In the genomic region with DNA sequence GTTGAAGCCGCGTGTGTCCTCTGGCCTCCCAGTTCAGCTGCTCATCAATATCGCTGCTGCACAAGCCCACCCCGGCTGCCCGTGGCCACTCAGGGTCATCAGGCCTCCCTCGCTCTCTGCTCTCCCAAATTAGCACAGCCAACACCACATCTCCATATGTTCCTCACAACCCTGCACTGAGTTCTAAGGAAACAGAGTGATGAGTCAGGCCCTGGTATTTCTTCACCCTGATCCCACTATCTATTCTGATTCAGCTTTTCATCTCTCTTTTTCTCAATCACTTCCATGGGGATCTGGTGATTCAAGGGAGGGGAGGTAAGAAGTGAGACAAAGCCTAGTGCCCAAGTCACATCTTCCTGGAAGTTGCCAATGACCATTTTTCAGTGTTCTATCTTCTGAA, we compare ENCODE assay signal across 14 cellular contexts. TPM values are rescaled to one million over a fixed set of nuclear protein-coding genes. Genes with fewer than 3 reads are reported as not detected.
DNase-seq lines count a peak whose midpoint lies in the region; ATAC-seq, FAIRE-seq and TF ChIP-seq lines count a peak whose summit lies in the region.
"Had no signal": no experiment of that assay in that cellular context is flagged by ENCODE, and none has a peak within 500 bp of the region (broad histone marks: within the 10 kb centered on the region; RNA-seq: fewer than 3 reads in every experiment).

No MANE protein-coding gene starts in this region.

- no peaks in the 10 kb centered on the region for H3K36me3 ChIP-seq in PC-9 (ENCODE audit: low read depth)
- H3K36me3 ChIP-seq in CD4-positive, alpha-beta memory T cell (ENCODE audit: insufficient read depth, low read length) = no peaks in the 10 kb centered on the region
- H3K36me3 ChIP-seq: WERI-Rb-1 had no signal

- BruUV-seq in PC-9 (replicated peaks; lab: Mats Ljungman, UMichigan) = no TSS peak

- intact Hi-C loops in right cardiac atrium (cut with DNase I) = no loop called here
- intact Hi-C loops in PC-9 (cut with micrococcal nuclease; ENCODE audit: unreplicated experiment) = no loop called here
- intact Hi-C loops in CD4-positive, alpha-beta memory T cell (cut with micrococcal nuclease) = no loop called here

- H3K9me3 ChIP-seq in A549 (no peaks in the 10 kb centered on the region), right cardiac atrium (ENCODE audit: control insufficient read depth, low read length) (no peaks in the 10 kb centered on the region), PC-9 (ENCODE audit: insufficient read depth, low read depth) (peaks cover 2% of the 10 kb centered on the region; the same call in 1 of the 2 replicates)
- no peaks in the 10 kb centered on the region for H3K9me3 ChIP-seq in CD4-positive, alpha-beta memory T cell (ENCODE audit: control insufficient read depth in 1 of 2, low read length in 2 of 2)
- H3K9me3 ChIP-seq: testis had no signal

- H3K4me2 ChIP-seq in A549 = peak overlapping the region; percentile 37; the same call in 2 of the 3 replicates
- no peak overlapping the region for H3K4me2 ChIP-seq in PC-9

- CTCF ChIA-PET in A549 (lab: Yijun Ruan, JAX) (interaction anchor here (0.5 to 2.6 kb wide), 7 partner anchors 8 to 95 kb away, joined by 3 to 11 read pairs (median 4); no protein-coding TSS in a partner anchor), PC-9 (lab: Charles Lee) (interaction anchor here (0.6 kb wide), 1 partner anchor 37 kb away, joined by 4 read pairs; no protein-coding TSS in a partner anchor)
- CTCF ChIA-PET in CD4-positive, alpha-beta memory T cell (lab: Charles Lee; ENCODE audit: partially characterized antibody) = no interaction called here

- peaks cover 29% of the 10 kb centered on the region for H3K4me1 ChIP-seq in A549
- peaks cover 8% of the 10 kb centered on the region for H3K4me1 ChIP-seq in right cardiac atrium (ENCODE audit: control insufficient read depth, insufficient read depth, low read length)
- no peaks in the 10 kb centered on the region for H3K4me1 ChIP-seq in PC-9 (replicated peaks; ENCODE audit: insufficient read depth)
- peaks cover 4% of the 10 kb centered on the region for H3K4me1 ChIP-seq in CD4-positive, alpha-beta memory T cell (ENCODE audit: insufficient read depth, low read length)
- H3K4me1 ChIP-seq: parathyroid adenoma, testis had no signal

- POLR2A ChIA-PET in A549 (lab: Yijun Ruan, JAX) = no interaction called here
- POLR2A ChIA-PET in PC-9 (lab: Charles Lee; ENCODE audit: unreplicated experiment) = no interaction called here
- POLR2A ChIA-PET in CD4-positive, alpha-beta memory T cell (lab: Charles Lee; ENCODE audit: partially characterized antibody) = no interaction called here

- H3K4me3 ChIP-seq in A549 (no peak overlapping the region), right cardiac atrium (ENCODE audit: low read length) (no peak overlapping the region), PC-9 (no peak overlapping the region)
- H3K4me3 ChIP-seq in CD4-positive, alpha-beta memory T cell (ENCODE audit: low read length in 2 of 2) = no peak overlapping the region
- H3K4me3 ChIP-seq: testis had no signal

- WGBS in A549 (ENCODE audit: missing lambda C conversion rate) = 90% methylated on average over 5 of the region's 6 CpGs
- 78% methylated on average over 6 of the region's 6 CpGs for WGBS in right cardiac atrium

- H3K27me3 ChIP-seq in right cardiac atrium (ENCODE audit: control insufficient read depth, insufficient read depth) (no peaks in the 10 kb centered on the region), PC-9 (ENCODE audit: insufficient read depth, low read depth) (no peaks in the 10 kb centered on the region)
- no peaks in the 10 kb centered on the region for H3K27me3 ChIP-seq in CD4-positive, alpha-beta memory T cell (ENCODE audit: insufficient read depth, low read length)
- H3K27me3 ChIP-seq: testis had no signal

- H3K27ac Mint-ChIP-seq in CD4-positive, alpha-beta memory T cell = no peak overlapping the region

- no peaks in the 10 kb centered on the region for H3K9me3 Mint-ChIP-seq in CD4-positive, alpha-beta memory T cell

- peaks cover 2 to 15% (median 10%) of the 10 kb centered on the region in 4 donors for H3K4me1 Mint-ChIP-seq in CD4-positive, alpha-beta memory T cell

- peak overlapping the region; percentile 27 to 56; a peak in 4 of 6 replicates for H3K27ac ChIP-seq in A549
- H3K27ac ChIP-seq in right cardiac atrium (ENCODE audit: low read length) = no peak overlapping the region
- H3K27ac ChIP-seq in PC-9 = no peak overlapping the region
- no peak overlapping the region for H3K27ac ChIP-seq in CD4-positive, alpha-beta memory T cell (ENCODE audit: low read depth, low read length)
- H3K27ac ChIP-seq: parathyroid adenoma, testis, WERI-Rb-1 had no signal

- no peak for DNase-seq in A549 (ENCODE audit: low read depth in 1 of 2, low spot score in 1 of 2)
- DNase-seq in HT1080 (ENCODE audit: low read depth) = peak; percentile 84
- DNase-seq in astrocyte of the hippocampus (ENCODE audit: low read depth, low spot score) = peak; percentile 33
- DNase-seq in right cardiac atrium = no peak
- DNase-seq in PC-9 = no peak
- DNase-seq in NCI-H69 (lab: John Stamatoyannopoulos, UW) = no peak
- no peak for DNase-seq in CD4-positive, alpha-beta memory T cell
- no peak for DNase-seq in stimulated activated CD4-positive, alpha-beta T cell treated with anti-CD3 and anti-CD28 coated beads, Interleukin-2, amount 100 ng/mL, for 24 hours
- DNase-seq: AML-193, foreskin melanocyte, NCI-H187, testis, WERI-Rb-1 had no signal

- no peak overlapping the region for H2AFZ ChIP-seq in PC-9
- H2AFZ ChIP-seq: parathyroid adenoma had no signal

- peaks cover 30% of the 10 kb centered on the region for H3K79me2 ChIP-seq in PC-9 (ENCODE audit: low read depth)

- TF ChIP-seq POLR2A in A549 (IDR thresholded peaks at IDR 0.05; ENCODE audit: low read length) = no peak

- no peak for TF ChIP-seq EP300 in A549 (IDR thresholded peaks at IDR 0.05)

- no peaks in the 10 kb centered on the region for H3K27me3 Mint-ChIP-seq in CD4-positive, alpha-beta memory T cell

- H4K20me1 ChIP-seq in PC-9 (ENCODE audit: insufficient read depth) = no peaks in the 10 kb centered on the region

- no peak for FAIRE-seq in A549 (lab: Jason Lieb, UNC)

- no peak for TF ChIP-seq RAD21 in A549 (conservative IDR thresholded peaks at IDR 0.05 in 1 of 2, IDR thresholded peaks at IDR 0.05 in 1 of 2)

- ATAC-seq in A549 (peak; percentile 85 to 86), right cardiac atrium (peak; percentile 25 to 65)

- H3F3A ChIP-seq in PC-9 (ENCODE audit: insufficient read depth, low read depth) = peaks cover 7% of the 10 kb centered on the region; the same call in 1 of the 2 replicates

- TF ChIP-seq CTCF in A549 (IDR thresholded peaks at IDR 0.05) (no peak), PC-9 (conservative IDR thresholded peaks at IDR 0.05) (no peak)

- H3K4me3 Mint-ChIP-seq in CD4-positive, alpha-beta memory T cell = no peak overlapping the region

- H3K9me2 ChIP-seq in PC-9 (ENCODE audit: insufficient read depth) = no peaks in the 10 kb centered on the region

- H3K36me3 Mint-ChIP-seq in CD4-positive, alpha-beta memory T cell = no peaks in the 10 kb centered on the region

TF ChIP-seq in A549, 52 proteins besides CTCF, POLR2A, EP300 and RAD21 (continues in another document):
- TF ChIP-seq FOSB (CRISPR knock-in tag; IDR thresholded peaks at IDR 0.05) (no peak), FOSL2 (IDR thresholded peaks at IDR 0.05) (peak; percentile 31; the same call in 1 of the 2 replicates), FOSL2 (CRISPR knock-in tag; IDR thresholded peaks at IDR 0.05) (peak; percentile 50; the same call in 1 of the 2 replicates), MAFK (IDR thresholded peaks at IDR 0.05; ENCODE audit: partially characterized antibody) (peak; percentile 37), GATA3 (IDR thresholded peaks at IDR 0.05; ENCODE audit: borderline replicate concordance) (no peak), CHD4 (IDR thresholded peaks at IDR 0.05; ENCODE audit: borderline replicate concordance) (no peak), BHLHE40 (IDR thresholded peaks at IDR 0.05; ENCODE audit: low read depth, low read length) (no peak), CHD2 (IDR thresholded peaks at IDR 0.05; ENCODE audit: low read length, partially characterized antibody) (no peak), KDM1A (IDR thresholded peaks at IDR 0.05; ENCODE audit: low read depth) (no peak), CEBPB (IDR thresholded peaks at IDR 0.05) (peak; percentile 23; a peak in 2 of 4 replicates)
- TF ChIP-seq, protein P1, sequence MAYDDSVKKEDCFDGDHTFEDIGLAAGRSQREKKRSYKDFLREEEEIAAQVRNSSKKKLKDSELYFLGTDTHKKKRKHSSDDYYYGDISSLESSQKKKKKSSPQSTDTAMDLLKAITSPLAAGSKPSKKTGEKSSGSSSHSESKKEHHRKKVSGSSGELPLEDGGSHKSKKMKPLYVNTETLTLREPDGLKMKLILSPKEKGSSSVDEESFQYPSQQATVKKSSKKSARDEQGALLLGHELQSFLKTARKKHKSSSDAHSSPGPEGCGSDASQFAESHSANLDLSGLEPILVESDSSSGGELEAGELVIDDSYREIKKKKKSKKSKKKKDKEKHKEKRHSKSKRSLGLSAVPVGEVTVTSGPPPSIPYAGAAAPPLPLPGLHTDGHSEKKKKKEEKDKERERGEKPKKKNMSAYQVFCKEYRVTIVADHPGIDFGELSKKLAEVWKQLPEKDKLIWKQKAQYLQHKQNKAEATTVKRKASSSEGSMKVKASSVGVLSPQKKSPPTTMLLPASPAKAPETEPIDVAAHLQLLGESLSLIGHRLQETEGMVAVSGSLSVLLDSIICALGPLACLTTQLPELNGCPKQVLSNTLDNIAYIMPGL (CRISPR knock-in tag; IDR thresholded peaks at IDR 0.05; ENCODE audit: borderline replicate concordance) = no peak
- TF ChIP-seq, protein P2, sequence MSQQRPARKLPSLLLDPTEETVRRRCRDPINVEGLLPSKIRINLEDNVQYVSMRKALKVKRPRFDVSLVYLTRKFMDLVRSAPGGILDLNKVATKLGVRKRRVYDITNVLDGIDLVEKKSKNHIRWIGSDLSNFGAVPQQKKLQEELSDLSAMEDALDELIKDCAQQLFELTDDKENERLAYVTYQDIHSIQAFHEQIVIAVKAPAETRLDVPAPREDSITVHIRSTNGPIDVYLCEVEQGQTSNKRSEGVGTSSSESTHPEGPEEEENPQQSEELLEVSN (IDR thresholded peaks at IDR 0.05; ENCODE audit: borderline replicate concordance, low read depth) = no peak

RNA-seq across cellular contexts. Expression of a gene that starts 23.8 kb away (rescaled TPM):
- polyA plus RNA-seq in A549 (2011; rRNA removed) (15.5 and 18.6 TPM in 2 replicates), A549 (2017; fragmentation: RNase III; extraction: RNeasy Plus Mini Kit Qiagen cat#74134 plus additional on column Dnase treatment) (22.0 to 24.2 TPM (median 22.9 TPM) in 3 replicates), right cardiac atrium (23.5 TPM)
- polyA plus RNA-seq in A549 (2012; cell fraction: cytosol; rRNA removed) = 30.6 and 31.2 TPM in 2 replicates
- polyA plus RNA-seq in A549 (2012; cell fraction: nucleus; rRNA removed) = 86.5 and 97.8 TPM in 2 replicates
- polyA minus RNA-seq in A549 (2011; rRNA and poly(A)+ RNA removed) = 12.8 and 15.3 TPM in 2 replicates
- total RNA-seq in HT1080 (2014; rRNA removed; shearing (Covaris generic)) = 15.3 and 20.4 TPM in 2 replicates
- 22.1 and 24.0 TPM in 2 replicates for polyA plus RNA-seq in HT1080 (2015; cell fraction: cytosol; rRNA removed)
- 31.5 and 35.5 TPM in 2 replicates for polyA plus RNA-seq in HT1080 (2015; cell fraction: nucleus; rRNA removed)
- total RNA-seq in right cardiac atrium (10 to 100 TPM; 27.2 to 40.2 (median 32.0) TPM), PC-9 (2021) (78.8 and 84.4 TPM in 2 replicates)
- total RNA-seq in CD4-positive, alpha-beta memory T cell = 1 to 10 TPM; 6.6 to 7.8 TPM
- 1 to 10 TPM; 4.0 to 9.1 TPM for polyA plus RNA-seq in CD4-positive, alpha-beta memory T cell

Comparison
In these comparisons a context has a peak if more than half of its experiments do, and no peak if none do; other contexts are left out.
1. DNase-seq: peak in HT1080 (single experiment) and astrocyte of the hippocampus (single experiment); none in A549 (0 of 2), right cardiac atrium (0 of 3), PC-9 (0 of 2), NCI-H69 (single experiment), CD4-positive, alpha-beta memory T cell (0 of 5) and stimulated activated CD4-positive, alpha-beta T cell treated with anti-CD3 and anti-CD28 coated beads, Interleukin-2, amount 100 ng/mL, for 24 hours (0 of 2).
2. H3K27ac ChIP-seq: peak in A549 (2 of 2); none in right cardiac atrium (single experiment), PC-9 (single experiment) and CD4-positive, alpha-beta memory T cell (single experiment).